8 cellular contexts compared by ENCODE assay signal in the genomic region with DNA sequence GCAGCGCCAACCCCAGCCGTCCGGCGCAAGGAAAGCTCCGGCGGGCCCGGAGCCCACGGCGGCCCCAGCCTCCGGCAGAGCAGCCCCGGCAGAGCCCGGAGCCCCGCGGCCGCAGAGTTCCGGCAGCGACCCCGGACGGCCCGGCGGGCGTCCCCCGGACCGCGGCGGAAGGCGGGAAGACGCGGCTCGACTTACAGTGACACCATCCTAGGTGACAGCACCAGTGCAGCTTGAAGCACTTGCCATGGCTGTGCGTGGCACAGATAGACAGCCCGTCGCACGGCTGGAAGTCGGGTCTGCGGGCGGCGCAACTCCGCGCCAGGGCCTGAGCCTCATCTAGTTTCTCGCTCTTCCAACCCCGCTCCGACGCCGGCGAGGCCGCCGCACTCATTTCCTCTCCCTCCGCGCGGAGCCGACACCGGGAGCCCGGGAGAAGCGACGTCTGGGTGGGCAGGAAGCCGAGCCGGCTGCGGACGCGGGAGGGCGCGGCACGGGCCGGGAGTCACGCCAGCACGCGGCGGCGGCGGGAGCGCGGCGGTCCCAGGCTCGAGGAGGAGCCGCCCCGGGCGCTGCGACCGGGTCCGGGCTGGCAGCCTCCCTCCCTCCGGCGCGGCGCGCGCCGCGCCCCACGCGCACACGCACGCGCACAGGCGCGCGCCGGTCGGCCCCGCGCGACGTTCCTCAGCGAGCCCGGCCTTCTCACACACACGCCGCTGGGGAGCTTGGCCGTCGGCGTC. TPM values are rescaled to one million over a fixed set of nuclear protein-coding genes. Genes with fewer than 3 reads are reported as not detected.
DNase-seq lines count a peak whose midpoint lies in the region; ATAC-seq and TF ChIP-seq lines count a peak whose summit lies in the region.

A gene with protein sequence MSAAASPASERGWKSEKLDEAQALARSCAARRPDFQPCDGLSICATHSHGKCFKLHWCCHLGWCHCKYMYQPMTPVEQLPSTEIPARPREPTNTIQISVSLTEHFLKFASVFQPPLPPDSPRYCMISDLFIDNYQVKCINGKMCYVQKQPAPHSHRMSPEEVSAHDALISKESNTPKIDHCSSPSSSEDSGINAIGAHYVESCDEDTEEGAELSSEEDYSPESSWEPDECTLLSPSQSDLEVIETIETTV (minus strand): TSS at position 628 of the 737 bp plus-strand sequence. CDS start 237 bp downstream, at position 391.

- WGBS in upper lobe of left lung, 2 donors, result 1% methylated on average over 15 to 48 of the region's 110 CpGs

- peak within 1 kb of the TSS in 1 of 6 donors; percentile 32 for H3K27ac Mint-ChIP-seq in naive B cell

- peaks cover 4 to 17% (median 15%) of the 10 kb centered on the region in 10 experiments; a peak in 15 of 20 replicates for H3K4me1 ChIP-seq in BLaER1 treated with 17β-estradiol and CSF1 and Interleukin-3, amounts not matched to agents 10 nM and 100 nM
- peaks cover 12 to 24% (median 18%) of the 10 kb centered on the region in 4 donors for H3K4me1 ChIP-seq in upper lobe of left lung

- H3K27ac ChIP-seq in BLaER1 treated with 17β-estradiol and CSF1 and Interleukin-3, amounts not matched to agents 10 nM and 100 nM, result peak within 1 kb of the TSS in 4 of 11 experiments; percentile 2 to 23 (median 18); a peak in 3 of 22 replicates
- peak within 1 kb of the TSS; percentile 65 to 85 (median 80) for H3K27ac ChIP-seq in upper lobe of left lung

- peaks cover 47 to 63% (median 57%) of the 10 kb centered on the region in 11 experiments for H3K27me3 ChIP-seq in BLaER1 treated with 17β-estradiol and CSF1 and Interleukin-3, amounts not matched to agents 10 nM and 100 nM
- H3K27me3 ChIP-seq in upper lobe of left lung, result peaks cover 0 to 15% (median 5%) of the 10 kb centered on the region in 4 donors

- no peak for TF ChIP-seq CTCF in fibroblast of the aortic adventitia (IDR thresholded peaks at IDR 0.05; ENCODE audit: insufficient read depth, low read length)
- no peak for TF ChIP-seq CTCF in upper lobe of left lung (IDR thresholded peaks at IDR 0.05)

- peak within 1 kb of the TSS in 7 of 8 donors; percentile 48 to 92 (median 85) for H3K4me3 Mint-ChIP-seq in naive B cell

- H3K9me3 Mint-ChIP-seq in naive B cell, result no peaks in the 10 kb centered on the region

- peaks cover 24 to 35% (median 31%) of the 10 kb centered on the region in 3 donors for H3K27me3 Mint-ChIP-seq in naive B cell

- no peaks in the 10 kb centered on the region for H3K36me3 ChIP-seq in BLaER1 treated with 17β-estradiol and CSF1 and Interleukin-3, amounts not matched to agents 10 nM and 100 nM
- no peaks in the 10 kb centered on the region for H3K36me3 ChIP-seq in upper lobe of left lung

- peaks cover 5 to 8% (median 7%) of the 10 kb centered on the region in 3 donors for H3K4me1 Mint-ChIP-seq in naive B cell

- DNase-seq in NCI-H1092 treated with DMSO at 0.1 percent for 48 hours (lab: John Stamatoyannopoulos, UW) (peak; percentile 58), fibroblast of the aortic adventitia (ENCODE audit: low read depth) (peak; percentile 25), naive B cell (no peak), upper lobe of left lung (peak; percentile 32 to 92), OCI-M1 (lab: John Stamatoyannopoulos, UW) (no peak)
- DNase-seq in activated T-cell treated with anti-CD3 and anti-CD28 coated beads, Interleukin-2, amount 50 U/mL, for 48 hours, result peak; percentile 41 to 57

- no peaks in the 10 kb centered on the region for H3K36me3 Mint-ChIP-seq in naive B cell

- no peaks in the 10 kb centered on the region; a peak in 1 of 22 replicates for H4K20me1 ChIP-seq in BLaER1 treated with 17β-estradiol and CSF1 and Interleukin-3, amounts not matched to agents 10 nM and 100 nM

- no peaks in the 10 kb centered on the region for H3K9me3 ChIP-seq in BLaER1 treated with 17β-estradiol and CSF1 and Interleukin-3, amounts not matched to agents 10 nM and 100 nM (replicated peaks in 1 of 11)
- H3K9me3 ChIP-seq in upper lobe of left lung, result no peaks in the 10 kb centered on the region

- H3K4me2 ChIP-seq in BLaER1 treated with 17β-estradiol and CSF1 and Interleukin-3, amounts not matched to agents 10 nM and 100 nM, result peak within 1 kb of the TSS; percentile 79 to 98 (median 96)

- peak within 1 kb of the TSS; percentile 54 to 73 (median 66) for H3K4me3 ChIP-seq in BLaER1 treated with 17β-estradiol and CSF1 and Interleukin-3, amounts not matched to agents 10 nM and 100 nM
- H3K4me3 ChIP-seq in fibroblast of the aortic adventitia (ENCODE audit: low read depth, low read length) (peak within 1 kb of the TSS; percentile 55), upper lobe of left lung (peak within 1 kb of the TSS; percentile 60 to 73 (median 68))

- TF ChIP-seq POLR2A in upper lobe of left lung (IDR thresholded peaks at IDR 0.05), result no peak

- ATAC-seq in GM18861 (IDR thresholded peaks at IDR 0.05; ENCODE audit: unreplicated experiment), result peak; percentile 46
- ATAC-seq in naive B cell (ENCODE audit: low read depth in 2 of 2), result peak; percentile 73
- ATAC-seq in upper lobe of left lung (ENCODE audit: low FRiP score in 2 of 2), result peak in 1 of 2 donors; percentile 91

- no peak for TF ChIP-seq EP300 in upper lobe of left lung (IDR thresholded peaks at IDR 0.05)

- H3K9ac ChIP-seq in BLaER1 treated with 17β-estradiol and CSF1 and Interleukin-3, amounts not matched to agents 10 nM and 100 nM, result peak within 1 kb of the TSS; percentile 40 to 71 (median 65)

RNA-seq across cellular contexts. Expression of the gene that starts here (rescaled TPM):
- 0.16 and 1.1 TPM in 2 replicates for total RNA-seq in fibroblast of the aortic adventitia (ENCODE audit: low replicate concordance)
- polyA plus RNA-seq in naive B cell (ENCODE audit: low read depth in 6 of 6), result not detected
- total RNA-seq in upper lobe of left lung, result 1 to 10 TPM in 5 of 6 donors, under 1 TPM in 1; 0.67 to 3.9 (median 1.6) TPM

Comparison
In these comparisons a context has a peak if more than half of its experiments do, and no peak if none do; other contexts are left out.
1. Peak in ATAC-seq in naive B cell; RNA of the gene not detected or under 1 TPM.
2. DNase-seq: peak in NCI-H1092 treated with DMSO at 0.1 percent for 48 hours (single experiment), activated T-cell treated with anti-CD3 and anti-CD28 coated beads, Interleukin-2, amount 50 U/mL, for 48 hours (2 of 2), fibroblast of the aortic adventitia (single experiment) and upper lobe of left lung (2 of 2); none in naive B cell (single experiment) and OCI-M1 (single experiment).
3. Peak in every context shown above with its lines, with median percentiles within 50 percentile points of each other: H3K4me3 ChIP-seq.